Comparison of ENCODE assay signal across 8 cellular contexts in genomic region chr4:174521800-174522182, GRCh38. TPM values are rescaled to one million over a fixed set of nuclear protein-coding genes. Genes with fewer than 3 reads are reported as not detected.
DNase-seq lines count a peak whose midpoint lies in the region; ATAC-seq and TF ChIP-seq lines count a peak whose summit lies in the region.

No MANE protein-coding gene starts in this region.

- TF ChIP-seq CTCF in fibroblast of villous mesenchyme (IDR thresholded peaks at IDR 0.05; ENCODE audit: insufficient read depth, low read depth, low read length) (no peak), osteocyte (IDR thresholded peaks at IDR 0.05) (no peak)

- peaks cover 24% of the 10 kb centered on the region for H3K27me3 Mint-ChIP-seq in activated CD4-positive, alpha-beta memory T cell treated with anti-CD3 and anti-CD28 coated beads for 36 hours
- peaks cover 75% of the 10 kb centered on the region for H3K27me3 Mint-ChIP-seq in osteocyte (ENCODE audit: unreplicated experiment)

- H3K27ac Mint-ChIP-seq in activated CD4-positive, alpha-beta memory T cell treated with anti-CD3 and anti-CD28 coated beads for 36 hours = no peak overlapping the region
- no peak overlapping the region for H3K27ac Mint-ChIP-seq in osteocyte (ENCODE audit: unreplicated experiment)

- ATAC-seq in GM19463 (IDR thresholded peaks at IDR 0.05; ENCODE audit: unreplicated experiment) = peak; percentile 18
- peak; percentile 28 for ATAC-seq in HG03521 (IDR thresholded peaks at IDR 0.05; ENCODE audit: unreplicated experiment)

- DNase-seq in COLO668 (lab: John Stamatoyannopoulos, UW; ENCODE audit: unreplicated experiment) (peak; percentile 60), fibroblast of villous mesenchyme (ENCODE audit: low read depth) (no peak), osteocyte (ENCODE audit: extremely low spot score, unreplicated experiment) (no peak), NCI-H187 treated with DMSO at 0.1 percent for 48 hours (lab: John Stamatoyannopoulos, UW) (no peak), SKM-1 (lab: John Stamatoyannopoulos, UW; ENCODE audit: unreplicated experiment) (no peak)
- peak; percentile 12 for DNase-seq in activated CD4-positive, alpha-beta memory T cell treated with anti-CD3 and anti-CD28 coated beads for 36 hours

- H3K4me3 ChIP-seq in fibroblast of villous mesenchyme (ENCODE audit: low read depth, low read length) = peak overlapping the region; percentile 51

- POLR2A ChIA-PET in activated CD4-positive, alpha-beta memory T cell treated with anti-CD3 and anti-CD28 coated beads for 36 hours (lab: Charles Lee) = no interaction called here

- peak overlapping the region; percentile 61 for H3K4me3 Mint-ChIP-seq in activated CD4-positive, alpha-beta memory T cell treated with anti-CD3 and anti-CD28 coated beads for 36 hours
- H3K4me3 Mint-ChIP-seq in osteocyte (ENCODE audit: unreplicated experiment) = peak overlapping the region; percentile 56

- H3K4me1 Mint-ChIP-seq in activated CD4-positive, alpha-beta memory T cell treated with anti-CD3 and anti-CD28 coated beads for 36 hours (ENCODE audit: low read depth) = peaks cover 8% of the 10 kb centered on the region
- H3K4me1 Mint-ChIP-seq in osteocyte (ENCODE audit: unreplicated experiment) = peaks cover 10% of the 10 kb centered on the region

- intact Hi-C loops in activated CD4-positive, alpha-beta memory T cell treated with anti-CD3 and anti-CD28 coated beads for 36 hours (cut with micrococcal nuclease) = no loop called here

- no peaks in the 10 kb centered on the region for H3K36me3 Mint-ChIP-seq in activated CD4-positive, alpha-beta memory T cell treated with anti-CD3 and anti-CD28 coated beads for 36 hours
- no peaks in the 10 kb centered on the region for H3K36me3 Mint-ChIP-seq in osteocyte (ENCODE audit: unreplicated experiment)

- H3K9me3 Mint-ChIP-seq in activated CD4-positive, alpha-beta memory T cell treated with anti-CD3 and anti-CD28 coated beads for 36 hours = no peaks in the 10 kb centered on the region
- H3K9me3 Mint-ChIP-seq in osteocyte (ENCODE audit: unreplicated experiment) = no peaks in the 10 kb centered on the region

- CTCF ChIA-PET in activated CD4-positive, alpha-beta memory T cell treated with anti-CD3 and anti-CD28 coated beads for 36 hours (lab: Charles Lee) = no interaction called here

RNA-seq across cellular contexts. Expression of gene HPGD, which starts 0.5 kb away (rescaled TPM):
- total RNA-seq in activated CD4-positive, alpha-beta memory T cell treated with anti-CD3 and anti-CD28 coated beads for 36 hours = 1 to 10 TPM; 3.0 to 3.4 TPM
- total RNA-seq in fibroblast of villous mesenchyme = 0.97 TPM in 1 of 2 replicates, not detected in the other
- total RNA-seq in osteocyte = not detected in 2 replicates

Comparison
In these comparisons a context has a peak if more than half of its experiments do, and no peak if none do; other contexts are left out.
1. DNase-seq: peak in COLO668 (single experiment) and activated CD4-positive, alpha-beta memory T cell treated with anti-CD3 and anti-CD28 coated beads for 36 hours (single experiment); none in fibroblast of villous mesenchyme (single experiment), osteocyte (single experiment), NCI-H187 treated with DMSO at 0.1 percent for 48 hours (single experiment) and SKM-1 (single experiment).